Comparison of ENCODE assay signal across 8 cellular contexts in genomic region chr11:35166369-35167360, GRCh38. TPM values are rescaled to one million over a fixed set of nuclear protein-coding genes. Genes with fewer than 3 reads are reported as not detected.
DNase-seq lines count a peak whose midpoint lies in the region; TF ChIP-seq lines count a peak whose summit lies in the region.

No MANE protein-coding gene starts in this region.

- DNase-seq in AG04449 (ENCODE audit: low read depth, low spot score) (peak; percentile 80), LoVo (ENCODE audit: low spot score) (peak; percentile 49), brain microvascular endothelial cell (peak; percentile 86), mesenchymal stem cell (peak; percentile 89), uterus (no peak), NCI-H526 (lab: John Stamatoyannopoulos, UW) (no peak), cerebellar nuclear complex (lab: John Stamatoyannopoulos, UW) (no peak)

- H2BK15ac ChIP-seq in mesenchymal stem cell (ENCODE audit: low read depth, poor library complexity, severe bottlenecking): no peak overlapping the region

- intact Hi-C loops in uterus (cut with DNase I; ENCODE audit: low total_unique reads): no loop called here

- no peak overlapping the region for H2BK120ac ChIP-seq in mesenchymal stem cell (ENCODE audit: low read depth, low read length)

- H3K9me3 ChIP-seq in mesenchymal stem cell (ENCODE audit: control insufficient read depth, low read length): no peaks in the 10 kb centered on the region
- H3K9me3 ChIP-seq in uterus: no peaks in the 10 kb centered on the region

- no peaks in the 10 kb centered on the region for H3K27me3 ChIP-seq in brain microvascular endothelial cell (replicated peaks)
- no peaks in the 10 kb centered on the region for H3K27me3 ChIP-seq in mesenchymal stem cell (ENCODE audit: control insufficient read depth in 1 of 2, insufficient read depth in 1 of 2, low read length in 2 of 2)
- no peaks in the 10 kb centered on the region for H3K27me3 ChIP-seq in uterus

- POLR2A ChIA-PET in AG04449 (lab: Yijun Ruan, JAX): interaction anchor here (0.5 to 1.5 kb wide), 12 partner anchors 9 to 244 kb away, joined by 3 to 5 read pairs (median 3); partner anchors contain the start of gene CD44

- peak overlapping the region; percentile 37 for H4K91ac ChIP-seq in mesenchymal stem cell (ENCODE audit: low read length)

- no peak overlapping the region for H2AFZ ChIP-seq in mesenchymal stem cell (ENCODE audit: low read depth, low read length)

- TF ChIP-seq CTCF in AG04449 (IDR thresholded peaks at IDR 0.05; ENCODE audit: insufficient read depth, low read length, missing control alignments) (no peak), brain microvascular endothelial cell (IDR thresholded peaks at IDR 0.05; ENCODE audit: low read depth, low read length, missing control alignments) (no peak), uterus (IDR thresholded peaks at IDR 0.05) (no peak)

- H2BK5ac ChIP-seq in mesenchymal stem cell (ENCODE audit: low read depth, low read length, poor library complexity, severe bottlenecking): peak overlapping the region; percentile 60

- H3K36me3 ChIP-seq in brain microvascular endothelial cell (replicated peaks) (no peaks in the 10 kb centered on the region), mesenchymal stem cell (ENCODE audit: control insufficient read depth in 1 of 2, insufficient read depth in 2 of 2, low read depth in 1 of 2, low read length in 2 of 2) (peaks cover 0 to 63% of the 10 kb centered on the region in 2 experiments), uterus (no peaks in the 10 kb centered on the region)

- H3K79me1 ChIP-seq in mesenchymal stem cell (replicated peaks; ENCODE audit: low read length, poor library complexity, severe bottlenecking): no peaks in the 10 kb centered on the region

- peak overlapping the region; percentile 41 to 59 for H2BK12ac ChIP-seq in mesenchymal stem cell (ENCODE audit: low read length in 2 of 2)

- peak overlapping the region; percentile 90 for H3K9ac ChIP-seq in mesenchymal stem cell (ENCODE audit: low read length)

- WGBS in mesenchymal stem cell: 44% methylated on average over 11 of the region's 11 CpGs

- H3K27ac ChIP-seq in brain microvascular endothelial cell (peak overlapping the region; percentile 88), mesenchymal stem cell (ENCODE audit: low read length, poor library complexity, severe bottlenecking) (peak overlapping the region; percentile 82), uterus (peak overlapping the region; percentile 82 to 90)

- H3K4ac ChIP-seq in mesenchymal stem cell (ENCODE audit: low read depth in 1 of 2, low read length in 2 of 2): peak overlapping the region in 1 of 2 experiments; percentile 40

- H3K4me1 ChIP-seq in mesenchymal stem cell (ENCODE audit: control insufficient read depth, insufficient read depth, low read depth, low read length): peaks cover 23% of the 10 kb centered on the region
- H3K4me1 ChIP-seq in uterus: peaks cover 11 to 25% of the 10 kb centered on the region in 2 donors

- H3K23ac ChIP-seq in mesenchymal stem cell (ENCODE audit: low read length in 2 of 2): no peak overlapping the region

- peak overlapping the region; percentile 61 to 75 for H3K18ac ChIP-seq in mesenchymal stem cell (ENCODE audit: low read depth in 1 of 2, low read length in 2 of 2)

- in situ Hi-C loops in brain microvascular endothelial cell (cut with HindIII; ENCODE audit: low pct_ligation_motif_present, low sequenced_read_pairs): no loop called here

- TF ChIP-seq POLR2A in GM19193 (IDR thresholded peaks at IDR 0.05; ENCODE audit: extremely low read depth, insufficient read depth, insufficient read length): peak; percentile 34
- TF ChIP-seq POLR2A in uterus (IDR thresholded peaks at IDR 0.05): no peak

- no peak overlapping the region for H3K14ac ChIP-seq in mesenchymal stem cell (ENCODE audit: low read length in 2 of 2)

- peak overlapping the region; percentile 27 for H3K4me2 ChIP-seq in mesenchymal stem cell (ENCODE audit: low read length, poor library complexity, severe bottlenecking)

- H3K4me3 ChIP-seq in AG04449 (ENCODE audit: low read depth, low read length) (no peak overlapping the region), brain microvascular endothelial cell (ENCODE audit: low read depth, low read length) (peak overlapping the region; percentile 2), mesenchymal stem cell (ENCODE audit: insufficient read depth in 1 of 2, low read depth in 1 of 2, low read length in 2 of 2) (peak overlapping the region in 1 of 2 experiments; percentile 22), uterus (no peak overlapping the region)

- CTCF ChIA-PET in AG04449 (lab: Yijun Ruan, JAX): interaction anchor here (0.8 to 3.9 kb wide), 16 partner anchors 10 to 241 kb away, joined by 3 to 11 read pairs (median 4); partner anchors contain the start of gene CD44

- peak overlapping the region; percentile 47 for H4K8ac ChIP-seq in mesenchymal stem cell (ENCODE audit: low read length)

- H2AK5ac ChIP-seq in mesenchymal stem cell (ENCODE audit: low read length, severe bottlenecking): peak overlapping the region; percentile 77

RNA-seq across cellular contexts. Expression of gene CD44, which starts 27.7 kb away (rescaled TPM):
- polyA plus RNA-seq in mesenchymal stem cell (2013, experiment 1 of 2): 1,373 TPM
- 1,315 TPM for polyA plus RNA-seq in mesenchymal stem cell (2013, experiment 2 of 2)
- 100 to 1,000 TPM; 135 to 636 (median 397) TPM for total RNA-seq in uterus

Comparison
In these comparisons a context has a peak if more than half of its experiments do, and no peak if none do; other contexts are left out.
1. DNase-seq: peak in AG04449 (single experiment), LoVo (single experiment), brain microvascular endothelial cell (single experiment) and mesenchymal stem cell (single experiment); none in uterus (0 of 2), NCI-H526 (0 of 2) and cerebellar nuclear complex (0 of 2).
2. Peak in every context shown above with its lines, with median percentiles within 50 percentile points of each other: H3K27ac ChIP-seq.